ENCODE assay signal across 10 cellular contexts in the genomic region with DNA sequence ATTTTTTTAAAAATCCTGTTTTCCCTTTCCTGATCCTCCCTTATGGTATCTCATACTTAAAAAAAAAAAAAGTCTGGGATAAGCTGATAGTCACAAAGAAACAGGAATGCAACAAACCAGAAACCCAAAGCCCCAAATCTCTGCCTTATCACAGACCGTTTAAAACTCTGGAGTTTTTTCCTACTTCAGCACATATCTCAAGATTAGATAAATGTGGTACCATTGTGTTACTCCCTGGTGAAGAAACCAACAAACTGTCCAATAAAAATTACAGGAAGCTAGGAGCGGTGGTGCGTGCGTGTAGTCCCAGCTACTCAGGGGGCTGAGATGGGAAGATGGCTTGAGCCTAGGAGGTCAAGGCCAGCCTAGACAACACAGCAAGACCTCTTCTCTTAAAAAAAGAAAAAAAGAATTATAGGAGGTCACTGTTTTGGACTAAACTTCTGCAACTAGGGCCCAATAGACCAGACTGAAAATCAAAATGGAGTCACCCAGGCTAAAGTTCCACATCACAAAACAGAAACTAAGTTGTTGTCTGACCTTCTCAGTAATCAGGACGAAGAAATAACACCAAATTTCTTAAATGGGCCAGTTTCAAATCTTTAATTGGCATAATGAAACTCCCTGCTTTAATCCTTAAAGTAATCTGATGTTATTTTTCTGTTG. TPM values are rescaled to one million over a fixed set of nuclear protein-coding genes. Genes with fewer than 3 reads are reported as not detected.
DNase-seq lines count a peak whose midpoint lies in the region; ATAC-seq and TF ChIP-seq lines count a peak whose summit lies in the region.
"Had no signal": no experiment of that assay in that cellular context is flagged by ENCODE, and none has a peak within 500 bp of the region (broad histone marks: within the 10 kb centered on the region; RNA-seq: fewer than 3 reads in every experiment).

No MANE protein-coding gene starts in this region.

- H3K4me3 ChIP-seq in BLaER1 treated with 17β-estradiol and CSF1 and Interleukin-3, amounts not matched to agents 10 nM and 100 nM = no peak overlapping the region
- H3K4me3 ChIP-seq in OCI-LY7 (ENCODE audit: low read depth, low read length, poor library complexity, severe bottlenecking) (no peak overlapping the region), neutrophil (ENCODE audit: low read depth in 1 of 2, low read length in 1 of 2) (peak overlapping the region in 1 of 2 experiments; percentile 45)
- H3K4me3 ChIP-seq in CD8-positive, alpha-beta memory T cell (ENCODE audit: low read length) = no peak overlapping the region

- peaks cover 2% of the 10 kb centered on the region for H3K27me3 Mint-ChIP-seq in endothelial cell (ENCODE audit: unreplicated experiment)
- peaks cover 5 to 7% of the 10 kb centered on the region in 2 donors for H3K27me3 Mint-ChIP-seq in CD8-positive, alpha-beta memory T cell

- peak overlapping the region; percentile 85 for H2AFZ ChIP-seq in OCI-LY7 (ENCODE audit: low read length)

- peak overlapping the region; percentile 52 to 89 (median 75) for H3K4me2 ChIP-seq in BLaER1 treated with 17β-estradiol and CSF1 and Interleukin-3, amounts not matched to agents 10 nM and 100 nM
- peak overlapping the region; percentile 53; the same call in 1 of the 2 replicates for H3K4me2 ChIP-seq in OCI-LY7 (ENCODE audit: low read length)

- H3K9me3 ChIP-seq in BLaER1 treated with 17β-estradiol and CSF1 and Interleukin-3, amounts not matched to agents 10 nM and 100 nM (replicated peaks in 1 of 11) = 0 out of 22 replicates have a peak, but pooled peaks cover 0 to 3% (median 0%) of the 10 kb centered on the region in 11 experiments
- H3K9me3 ChIP-seq in OCI-LY7 (ENCODE audit: low read length) (no peaks in the 10 kb centered on the region), neutrophil (no peaks in the 10 kb centered on the region)
- H3K9me3 ChIP-seq in CD8-positive, alpha-beta memory T cell (ENCODE audit: low read length) = no peaks in the 10 kb centered on the region

- no peaks in the 10 kb centered on the region for H3K79me2 ChIP-seq in OCI-LY7 (ENCODE audit: insufficient read depth, low read depth, low read length)

- H3K4me1 Mint-ChIP-seq in endothelial cell (ENCODE audit: unreplicated experiment) = peaks cover 19% of the 10 kb centered on the region
- peaks cover 0 to 14% (median 6%) of the 10 kb centered on the region in 3 donors for H3K4me1 Mint-ChIP-seq in CD8-positive, alpha-beta memory T cell

- H3K36me3 Mint-ChIP-seq in endothelial cell (ENCODE audit: low read depth, unreplicated experiment) = no peaks in the 10 kb centered on the region
- H3K36me3 Mint-ChIP-seq in CD8-positive, alpha-beta memory T cell = no peaks in the 10 kb centered on the region

- H3K9ac ChIP-seq in BLaER1 treated with 17β-estradiol and CSF1 and Interleukin-3, amounts not matched to agents 10 nM and 100 nM = peak overlapping the region; percentile 14 to 89 (median 67); a peak in 20 of 22 replicates

- no peak for ATAC-seq in GM19328 (IDR thresholded peaks at IDR 0.05; ENCODE audit: unreplicated experiment)

- H3K27ac ChIP-seq in BLaER1 treated with 17β-estradiol and CSF1 and Interleukin-3, amounts not matched to agents 10 nM and 100 nM = peak overlapping the region; percentile 84 to 99 (median 92)
- H3K27ac ChIP-seq in OCI-LY7 (ENCODE audit: low read depth, low read length, poor library complexity, severe bottlenecking) (peak overlapping the region; percentile 25), neutrophil (peak overlapping the region; percentile 95)
- no peak overlapping the region for H3K27ac ChIP-seq in CD8-positive, alpha-beta memory T cell (ENCODE audit: low read depth, low read length)

- H4K20me1 ChIP-seq in BLaER1 treated with 17β-estradiol and CSF1 and Interleukin-3, amounts not matched to agents 10 nM and 100 nM = no peaks in the 10 kb centered on the region; a peak in 1 of 22 replicates
- no peaks in the 10 kb centered on the region for H4K20me1 ChIP-seq in OCI-LY7 (ENCODE audit: insufficient read depth, low read length)

- BruUV-seq in OCI-LY7 (replicated peaks; lab: Mats Ljungman, UMichigan) = no TSS peak

- no peaks in the 10 kb centered on the region for H3K27me3 ChIP-seq in BLaER1 treated with 17β-estradiol and CSF1 and Interleukin-3, amounts not matched to agents 10 nM and 100 nM
- no peaks in the 10 kb centered on the region for H3K27me3 ChIP-seq in neutrophil
- H3K27me3 ChIP-seq in CD8-positive, alpha-beta memory T cell (ENCODE audit: insufficient read depth, low read length, poor library complexity, severe bottlenecking) = no peaks in the 10 kb centered on the region

- TF ChIP-seq CTCF in OCI-LY7 (conservative IDR thresholded peaks at IDR 0.05; ENCODE audit: low read length) = no peak
- TF ChIP-seq CTCF in endothelial cell (IDR thresholded peaks at IDR 0.05; ENCODE audit: unreplicated experiment) = no peak
- TF ChIP-seq CTCF in neutrophil (IDR thresholded peaks at IDR 0.05) = no peak

- intact Hi-C loops in OCI-LY7 (cut with micrococcal nuclease; ENCODE audit: unreplicated experiment) = loop anchor here (2.0 to 10.0 kb wide), 2 partner anchors 63 to 417 kb away; no protein-coding TSS in a partner anchor

- CTCF ChIA-PET in OCI-LY7 (lab: Charles Lee; ENCODE audit: unreplicated experiment) = interaction anchor here (2.4 kb wide), 1 partner anchor 14 kb away, joined by 5 read pairs; no protein-coding TSS in a partner anchor
- CTCF ChIA-PET in CD8-positive, alpha-beta memory T cell (lab: Charles Lee) = no interaction called here

- H3K9me3 Mint-ChIP-seq in endothelial cell (ENCODE audit: unreplicated experiment) = no peaks in the 10 kb centered on the region
- H3K9me3 Mint-ChIP-seq in CD8-positive, alpha-beta memory T cell = no peaks in the 10 kb centered on the region

- POLR2A ChIA-PET in OCI-LY7 (lab: Charles Lee) = interaction anchor here (0.6 to 4.4 kb wide), 9 partner anchors 11 to 359 kb away, joined by 3 to 32 read pairs (median 4); no protein-coding TSS in a partner anchor
- POLR2A ChIA-PET in CD8-positive, alpha-beta memory T cell (lab: Charles Lee) = no interaction called here

- H3K27ac Mint-ChIP-seq in endothelial cell (ENCODE audit: unreplicated experiment) = peak overlapping the region; percentile 96
- H3K27ac Mint-ChIP-seq in CD8-positive, alpha-beta memory T cell = no peak overlapping the region

- peaks cover 50 to 92% (median 57%) of the 10 kb centered on the region in 10 experiments for H3K4me1 ChIP-seq in BLaER1 treated with 17β-estradiol and CSF1 and Interleukin-3, amounts not matched to agents 10 nM and 100 nM
- H3K4me1 ChIP-seq in OCI-LY7 (ENCODE audit: insufficient read depth, low read length, poor library complexity, severe bottlenecking) = peaks cover 43% of the 10 kb centered on the region
- peaks cover 73% of the 10 kb centered on the region in 2 experiments for H3K4me1 ChIP-seq in neutrophil (ENCODE audit: control insufficient read depth in 1 of 2, insufficient read depth in 1 of 2, low read depth in 1 of 2, low read length in 1 of 2)
- H3K4me1 ChIP-seq in CD8-positive, alpha-beta memory T cell (ENCODE audit: insufficient read depth, low read length) = no peaks in the 10 kb centered on the region

- no peaks in the 10 kb centered on the region for H3K9me2 ChIP-seq in OCI-LY7 (ENCODE audit: insufficient read depth, low read length)

- peaks cover 0 to 10% (median 0%) of the 10 kb centered on the region in 11 experiments; a peak in 2 of 22 replicates for H3K36me3 ChIP-seq in BLaER1 treated with 17β-estradiol and CSF1 and Interleukin-3, amounts not matched to agents 10 nM and 100 nM
- no peaks in the 10 kb centered on the region for H3K36me3 ChIP-seq in OCI-LY7 (ENCODE audit: insufficient read depth, low read length)
- peaks cover 6% of the 10 kb centered on the region for H3K36me3 ChIP-seq in neutrophil
- H3K36me3 ChIP-seq in CD8-positive, alpha-beta memory T cell (ENCODE audit: insufficient read depth, low read length) = no peaks in the 10 kb centered on the region

- no peak overlapping the region for H3K4me3 Mint-ChIP-seq in endothelial cell (ENCODE audit: unreplicated experiment)
- H3K4me3 Mint-ChIP-seq in CD8-positive, alpha-beta memory T cell = no peak overlapping the region

- DNase-seq in OCI-LY7 (ENCODE audit: low spot score) (no peak), endothelial cell (ENCODE audit: low spot score) (no peak), SHP77 (lab: John Stamatoyannopoulos, UW) (no peak), cerebellar cortex (ENCODE audit: low spot score) (no peak)
- DNase-seq in CD8-positive, alpha-beta memory T cell = no peak
- DNase-seq: activated CD4-positive, alpha-beta T cell treated with anti-CD3 and anti-CD28 coated beads, Interleukin-2, amount 50 U/mL, for 4 hours; stimulated activated naive CD4-positive, alpha-beta T cell treated with Interleukin-2 at 50 U/mL for 16 hours had no signal

RNA-seq across cellular contexts. Expression of gene RBM47, which starts 51.9 kb away (rescaled TPM):
- total RNA-seq in OCI-LY7 (2014; rRNA removed; shearing (Covaris generic)) = 4.6 and 5.3 TPM in 2 replicates
- 12.0 and 14.2 TPM in 2 replicates for total RNA-seq in OCI-LY7 (2022)
- 4.6 TPM for total RNA-seq in endothelial cell (ENCODE audit: unreplicated experiment)
- 1 to 10 TPM; 1.1 to 1.4 TPM for total RNA-seq in CD8-positive, alpha-beta memory T cell
- polyA plus RNA-seq in CD8-positive, alpha-beta memory T cell = not detected
